In the genomic region with DNA sequence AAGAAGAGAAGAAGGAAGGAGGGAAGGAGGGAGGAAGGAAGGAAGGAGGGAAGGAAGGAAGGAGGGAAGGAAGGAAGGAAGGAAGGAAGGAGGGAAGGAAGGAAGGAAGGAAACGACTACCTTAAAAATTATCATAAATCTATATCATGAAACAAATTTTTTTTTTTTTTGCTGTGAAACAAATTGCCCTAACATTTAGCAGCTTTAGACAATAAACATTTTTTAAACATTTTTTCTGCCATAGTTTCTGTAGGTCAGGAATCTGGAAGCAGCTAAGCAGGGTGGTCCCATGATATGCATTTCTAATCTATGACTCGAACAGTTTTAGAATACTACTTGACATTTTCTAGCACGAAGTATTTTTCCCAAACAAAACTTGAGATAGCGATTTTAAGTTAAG, we compare ENCODE assay signal across 28 cellular contexts.
"Had no signal": no experiment of that assay in that cellular context is flagged by ENCODE, and none has a peak within 500 bp of the region (broad histone marks: within the 10 kb centered on the region; RNA-seq: fewer than 3 reads in every experiment).

No MANE protein-coding gene starts in this region.

- H3K27me3 ChIP-seq: left lung, pancreas, sigmoid colon, spleen, tibial nerve, uterus had no signal

- H3K4me3 Mint-ChIP-seq: immature natural killer cell; naive thymus-derived CD8-positive, alpha-beta T cell; nephron; neural crest cell; stimulated activated memory B cell treated with anti-CD40 and anti-IgM and Interleukin-4, amounts not matched to agents 10 μg/mL and 1 μg/mL and 100 μg/mL, for 72 hours; stimulated activated naive CD8-positive, alpha-beta T cell treated with anti-CD3 and anti-CD28 coated beads, Interleukin-15, amount 100 ng/mL, for 72 hours; type B pancreatic cell had no signal

- H3K27me3 Mint-ChIP-seq: naive thymus-derived CD8-positive, alpha-beta T cell; stimulated activated memory B cell treated with anti-CD40 and anti-IgM and Interleukin-4, amounts not matched to agents 10 μg/mL and 1 μg/mL and 100 μg/mL, for 72 hours; stimulated activated naive CD8-positive, alpha-beta T cell treated with anti-CD3 and anti-CD28 coated beads, Interleukin-15, amount 100 ng/mL, for 72 hours; type B pancreatic cell had no signal

- ATAC-seq: left colon; left lung; lower lobe of right lung; naive thymus-derived CD8-positive, alpha-beta T cell; pancreas; right cardiac atrium; stimulated activated memory B cell treated with anti-CD40 and anti-IgM and Interleukin-4, amounts not matched to agents 10 μg/mL and 1 μg/mL and 100 μg/mL, for 72 hours; stimulated activated naive CD8-positive, alpha-beta T cell treated with anti-CD3 and anti-CD28 coated beads, Interleukin-15, amount 100 ng/mL, for 72 hours had no signal

- H3K4me3 ChIP-seq: left lung, lower lobe of right lung, pancreas, prostate gland, sigmoid colon, spleen, tibial nerve, uterus had no signal

- H3K4me1 Mint-ChIP-seq: immature natural killer cell; nephron; neural crest cell; stimulated activated memory B cell treated with anti-CD40 and anti-IgM and Interleukin-4, amounts not matched to agents 10 μg/mL and 1 μg/mL and 100 μg/mL, for 72 hours had no signal

- H3K9me3 Mint-ChIP-seq: immature natural killer cell; naive thymus-derived CD8-positive, alpha-beta T cell; nephron; neural crest cell; type B pancreatic cell had no signal

- H3K4me1 ChIP-seq: left lung, lower lobe of right lung, pancreas, prostate gland, spleen, tibial nerve, uterus had no signal

- H3K27ac ChIP-seq: left lung, lower lobe of right lung, pancreas, prostate gland, sigmoid colon, spleen, tibial nerve, uterus had no signal

- H3K36me3 ChIP-seq: pancreas, prostate gland, uterus had no signal

- FAIRE-seq: islet of Langerhans had no signal

- H3K9me3 ChIP-seq: left lung, lower lobe of right lung, pancreas, prostate gland, sigmoid colon, spleen, tibial nerve, uterus had no signal

- H3K27ac Mint-ChIP-seq: immature natural killer cell; naive thymus-derived CD8-positive, alpha-beta T cell; nephron; stimulated activated memory B cell treated with anti-CD40 and anti-IgM and Interleukin-4, amounts not matched to agents 10 μg/mL and 1 μg/mL and 100 μg/mL, for 72 hours; stimulated activated naive CD8-positive, alpha-beta T cell treated with anti-CD3 and anti-CD28 coated beads, Interleukin-15, amount 100 ng/mL, for 72 hours; type B pancreatic cell had no signal

- DNase-seq: immature natural killer cell; kidney; left colon; left lung; lower lobe of right lung; mammary epithelial cell; mesenchymal stem cell; naive thymus-derived CD8-positive, alpha-beta T cell; nucleus accumbens; pancreas; posterior cingulate gyrus; retina; right cardiac atrium; sigmoid colon; small intestine; spleen; stimulated activated CD4-positive, alpha-beta T cell treated with anti-CD3 and anti-CD28 coated beads, Interleukin-4, amount 100 ng/mL, for 24 hours; stimulated activated naive CD4-positive, alpha-beta T cell treated with Interleukin-2 at 50 U/mL for 16 hours; stimulated activated naive CD8-positive, alpha-beta T cell treated with anti-CD3 and anti-CD28 coated beads, Interleukin-15, amount 100 ng/mL, for 72 hours; substantia nigra; uterus had no signal
